17 cellular contexts compared by ENCODE assay signal in genomic region chrY:19015854-19016253, GRCh38.
A peak's percentile ranks its signal among the peaks of the same experiment; 100 is the strongest.
DNase-seq lines count a peak whose midpoint lies in the region; ATAC-seq and TF ChIP-seq lines count a peak whose summit lies in the region.
"Had no signal": no experiment of that assay in that cellular context is flagged by ENCODE, and none has a peak within 500 bp of the region (broad histone marks: within the 10 kb centered on the region; RNA-seq: fewer than 3 reads in every experiment).

No MANE protein-coding gene starts in this region.

- no peak overlapping the region for H3K27ac ChIP-seq in CD4-positive, alpha-beta T cell (ENCODE audit: low read depth, low read length)
- H3K27ac ChIP-seq: BLaER1 treated with 17β-estradiol and CSF1 and Interleukin-3, amounts not matched to agents 10 nM and 100 nM; heart left ventricle had no signal

- H3K4me3 Mint-ChIP-seq in CD4-positive, alpha-beta T cell: no peak overlapping the region

- no peak for ATAC-seq in CD4-positive, alpha-beta T cell (ENCODE audit: poor library complexity)
- no peak for ATAC-seq in GM18502 (IDR thresholded peaks at IDR 0.05; ENCODE audit: poor library complexity, unreplicated experiment)
- ATAC-seq: esophagus mucosa, heart left ventricle had no signal

- intact Hi-C loops in CD4-positive, alpha-beta T cell (cut with DNase I, micrococcal nuclease): no loop called here

- POLR2A ChIA-PET in CD4-positive, alpha-beta T cell (lab: Charles Lee): no interaction called here

- no peaks in the 10 kb centered on the region for H3K4me1 Mint-ChIP-seq in CD4-positive, alpha-beta T cell (ENCODE audit: low read depth)

- no peak for TF ChIP-seq POLR2A in erythroblast (IDR thresholded peaks at IDR 0.05; ENCODE audit: low read length)

- no peak overlapping the region for H3K27ac Mint-ChIP-seq in CD4-positive, alpha-beta T cell

- no peaks in the 10 kb centered on the region for H3K36me3 Mint-ChIP-seq in CD4-positive, alpha-beta T cell (ENCODE audit: low read depth)

- no peaks in the 10 kb centered on the region for H3K27me3 ChIP-seq in CD4-positive, alpha-beta T cell (ENCODE audit: control insufficient read depth, insufficient read depth, low read length)
- H3K27me3 ChIP-seq: BLaER1 treated with 17β-estradiol and CSF1 and Interleukin-3, amounts not matched to agents 10 nM and 100 nM; heart left ventricle had no signal

- no peaks in the 10 kb centered on the region for H3K9me3 Mint-ChIP-seq in CD4-positive, alpha-beta T cell

- TF ChIP-seq CTCF in CD4-positive, alpha-beta T cell (IDR thresholded peaks at IDR 0.05): no peak

- no peaks in the 10 kb centered on the region for H3K27me3 Mint-ChIP-seq in CD4-positive, alpha-beta T cell

- CTCF ChIA-PET in CD4-positive, alpha-beta T cell (lab: Charles Lee): no interaction called here

- DNase-seq in AG20443 (ENCODE audit: low spot score) (peak; percentile 6), ELR (ENCODE audit: low read depth) (peak; percentile 8), M059J (ENCODE audit: low read depth) (peak; percentile 0), erythroblast (lab: John Stamatoyannopoulos, UW) (peak; percentile 0), NCI-H187 treated with DMSO at 0.1 percent for 48 hours (lab: John Stamatoyannopoulos, UW) (no peak)
- no peak for DNase-seq in activated CD8-positive, alpha-beta memory T cell treated with anti-CD3 and anti-CD28 coated beads, Interleukin-2, amount 50 U/mL, for 48 hours
- no peak for DNase-seq in CD4-positive, alpha-beta T cell
- DNase-seq: activated CD4-positive, alpha-beta T cell treated with anti-CD3 and anti-CD28 coated beads for 4 hours; activated T-cell treated with anti-CD3 and anti-CD28 coated beads, Interleukin-2, amount 50 U/mL, for 48 hours; cortex of kidney; DMS79 treated with DMSO at 0.1 percent for 48 hours; heart left ventricle; SHP77; stimulated activated naive CD4-positive, alpha-beta T cell had no signal

- no peaks in the 10 kb centered on the region for H3K9me3 ChIP-seq in CD4-positive, alpha-beta T cell (ENCODE audit: control insufficient read depth, low read length)
- H3K9me3 ChIP-seq: BLaER1 treated with 17β-estradiol and CSF1 and Interleukin-3, amounts not matched to agents 10 nM and 100 nM; heart left ventricle had no signal

Comparison
In these comparisons a context has a peak if more than half of its experiments do, and no peak if none do; other contexts are left out.
1. DNase-seq: peak in AG20443 (single experiment), ELR (single experiment), M059J (single experiment) and erythroblast (2 of 2); none in activated CD8-positive, alpha-beta memory T cell treated with anti-CD3 and anti-CD28 coated beads, Interleukin-2, amount 50 U/mL, for 48 hours (single experiment), NCI-H187 treated with DMSO at 0.1 percent for 48 hours (single experiment) and CD4-positive, alpha-beta T cell (0 of 10).